19 cellular contexts compared by ENCODE assay signal in the genomic region with DNA sequence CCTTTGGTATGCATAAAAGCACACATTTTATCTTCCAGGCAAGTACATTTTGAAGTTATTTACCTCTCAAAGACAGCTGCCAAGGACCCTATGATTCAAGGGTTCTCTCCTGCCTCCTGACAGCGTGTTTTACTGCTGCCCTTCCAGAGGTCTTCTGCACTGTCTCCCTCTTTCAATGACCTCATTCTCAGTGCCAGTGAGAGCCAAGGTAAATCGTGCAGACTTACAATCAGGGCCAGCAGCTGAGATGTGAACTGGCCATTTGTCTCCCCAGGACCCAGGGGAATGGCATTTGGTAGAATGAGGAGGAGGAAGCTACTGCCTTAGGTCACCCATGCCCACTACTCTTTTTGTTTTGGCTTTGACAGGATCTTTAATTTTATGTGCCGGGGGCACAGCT.
"Had no signal": no experiment of that assay in that cellular context is flagged by ENCODE, and none has a peak within 500 bp of the region (broad histone marks: within the 10 kb centered on the region; RNA-seq: fewer than 3 reads in every experiment).

No MANE protein-coding gene starts in this region.

- H3K4me1 ChIP-seq: neural progenitor cell, vagina had no signal

- H3K36me3 ChIP-seq: neural progenitor cell, ovary, thyroid gland, upper lobe of left lung, vagina had no signal

- H3K27ac ChIP-seq: coronary artery, neural progenitor cell, ovary, thyroid gland, upper lobe of left lung, vagina had no signal

- H3K27me3 ChIP-seq: neural progenitor cell, ovary, thyroid gland, upper lobe of left lung, vagina had no signal

- H3K4me3 ChIP-seq: coronary artery, neural progenitor cell, ovary, thyroid gland, upper lobe of left lung, vagina had no signal

- DNase-seq: effector CD4-positive, alpha-beta T cell; endodermal cell; foreskin melanocyte; head of caudate nucleus; hippocampal formation; left colon; naive thymus-derived CD4-positive, alpha-beta T cell; nucleus accumbens; ovary; right cardiac atrium; small intestine; stimulated activated CD4-positive, alpha-beta T cell treated with anti-CD3 and anti-CD28 coated beads, Interleukin-12 subunit alpha, Interleukin-12 subunit beta, amount 100 ng/mL, for 4 hours; stimulated activated CD4-positive, alpha-beta T cell treated with anti-CD3 and anti-CD28 coated beads, Interleukin-2, amount 100 ng/mL, for 48 hours; stimulated activated naive CD4-positive, alpha-beta T cell treated with Interleukin-2 at 50 U/mL for 16 hours; thyroid gland; upper lobe of left lung had no signal

- H3K9me3 ChIP-seq: ovary, thyroid gland, upper lobe of left lung, vagina had no signal

- ATAC-seq: left colon; naive thymus-derived CD4-positive, alpha-beta T cell; right cardiac atrium had no signal
